8 cellular contexts compared by ENCODE assay signal in the genomic region with DNA sequence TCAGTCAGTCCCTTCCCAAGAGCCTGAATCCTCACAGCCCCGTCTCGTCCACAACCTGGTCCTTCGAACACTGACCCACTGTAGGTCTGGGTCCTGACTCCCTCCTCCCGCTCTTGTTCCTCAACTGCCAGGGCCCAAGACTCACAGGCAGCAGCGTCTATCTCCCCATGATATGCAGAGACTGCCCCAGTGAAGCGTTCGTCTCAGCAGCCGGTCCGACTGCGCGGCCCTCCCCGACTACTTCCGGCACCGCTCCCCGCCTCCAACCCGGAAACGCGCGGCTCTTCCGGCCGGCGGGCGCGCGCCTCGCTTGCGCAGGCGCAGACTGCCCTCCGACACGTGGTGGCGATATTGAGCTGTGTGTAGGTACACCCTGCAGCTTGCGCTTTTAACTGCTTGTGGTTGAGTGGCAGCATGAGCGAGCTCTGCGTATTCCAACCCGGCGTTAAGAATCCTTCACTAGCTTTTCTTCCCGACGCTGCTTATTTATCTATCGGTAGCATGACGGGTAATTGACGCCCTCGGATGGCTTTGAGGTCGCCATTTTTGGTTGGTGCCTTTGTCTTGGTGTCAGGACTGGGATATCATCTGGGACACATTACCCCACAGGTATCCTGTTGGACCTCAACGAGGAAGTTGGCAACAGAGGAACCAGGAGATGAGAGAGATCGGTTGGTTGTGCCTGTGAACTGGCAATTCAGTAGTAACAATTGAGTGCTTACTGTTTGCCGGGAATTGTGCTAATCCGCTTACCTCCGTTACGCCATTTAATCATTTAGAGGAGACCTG. TPM values are rescaled to one million over a fixed set of nuclear protein-coding genes. Genes with fewer than 3 reads are reported as not detected.
DNase-seq lines count a peak whose midpoint lies in the region; ATAC-seq and TF ChIP-seq lines count a peak whose summit lies in the region.

A gene with protein sequence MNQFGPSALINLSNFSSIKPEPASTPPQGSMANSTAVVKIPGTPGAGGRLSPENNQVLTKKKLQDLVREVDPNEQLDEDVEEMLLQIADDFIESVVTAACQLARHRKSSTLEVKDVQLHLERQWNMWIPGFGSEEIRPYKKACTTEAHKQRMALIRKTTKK (minus strand): TSS at position 221 of the 789 bp plus-strand sequence. CDS start 20,986 bp downstream, outside the sequence.

- peaks cover 6% of the 10 kb centered on the region for H3K79me2 ChIP-seq in neural cell (replicated peaks; ENCODE audit: insufficient read depth, low read length)

- TF ChIP-seq RAD21 in neural cell (conservative IDR thresholded peaks at IDR 0.05), result peak; percentile 68

- DNase-seq in ELR (ENCODE audit: low read depth), result peak; percentile 94
- DNase-seq in H4 (ENCODE audit: low spot score), result peak; percentile 92
- peak; percentile 96 for DNase-seq in LoVo (ENCODE audit: low spot score)
- DNase-seq in RWPE2 (ENCODE audit: low spot score), result peak; percentile 87
- DNase-seq in activated T-helper 9 cell treated with anti-CD3 and anti-CD28 coated beads, Interleukin-2, amount 50 U/mL, for 16 hours (ENCODE audit: low read depth), result peak; percentile 88
- peak; percentile 95 for DNase-seq in fibroblast of the aortic adventitia (ENCODE audit: low read depth)
- peak; percentile 94 for DNase-seq in stomach

- peak; percentile 88 for ATAC-seq in RWPE2 (ENCODE audit: low read depth)

- peak within 1 kb of the TSS; percentile 92 for H2AFZ ChIP-seq in neural cell (ENCODE audit: low read depth, low read length)

- intact Hi-C loops in stomach (cut with DNase I; ENCODE audit: low total_unique reads), result no loop called here

- H3F3A ChIP-seq in neural cell (ENCODE audit: insufficient read depth, low read length, poor library complexity, severe bottlenecking), result peaks cover 8% of the 10 kb centered on the region

- peak in 2 of 4 donors; percentile 87 to 95 for TF ChIP-seq POLR2A in stomach (IDR thresholded peaks at IDR 0.05)

- peak; percentile 87 for TF ChIP-seq EP300 in neural cell (conservative IDR thresholded peaks at IDR 0.05; ENCODE audit: poor library complexity, severe bottlenecking)
- peak; percentile 41 for TF ChIP-seq EP300 in stomach (IDR thresholded peaks at IDR 0.05)

- no peaks in the 10 kb centered on the region for H3K9me2 ChIP-seq in neural cell (ENCODE audit: insufficient read depth, low read length)

- peak within 1 kb of the TSS; percentile 81 for H3K4me2 ChIP-seq in neural cell (ENCODE audit: low read length)

- H3K9me3 ChIP-seq in RWPE2 (ENCODE audit: severe bottlenecking) (no peaks in the 10 kb centered on the region), neural cell (ENCODE audit: low read length) (no peaks in the 10 kb centered on the region), stomach (no peaks in the 10 kb centered on the region)

- peak within 1 kb of the TSS; percentile 84 for H3K9ac ChIP-seq in neural cell (ENCODE audit: low read length)

- H3K36me3 ChIP-seq in RWPE2 (ENCODE audit: low read depth) (peaks cover 6% of the 10 kb centered on the region), neural cell (ENCODE audit: insufficient read depth, low read length) (no peaks in the 10 kb centered on the region), stomach (no peaks in the 10 kb centered on the region)

- no peaks in the 10 kb centered on the region for H3K27me3 ChIP-seq in RWPE2 (ENCODE audit: insufficient read depth, poor library complexity, severe bottlenecking)
- no peaks in the 10 kb centered on the region for H3K27me3 ChIP-seq in neural cell (ENCODE audit: insufficient read depth, low read depth, low read length)
- H3K27me3 ChIP-seq in stomach, result no peaks in the 10 kb centered on the region

- peak; percentile 48 for TF ChIP-seq CTCF in RWPE2 (IDR thresholded peaks at IDR 0.05; ENCODE audit: poor library complexity, severe bottlenecking)
- no peak for TF ChIP-seq CTCF in fibroblast of the aortic adventitia (IDR thresholded peaks at IDR 0.05; ENCODE audit: insufficient read depth, low read length)
- peak; percentile 69 for TF ChIP-seq CTCF in neural cell (IDR thresholded peaks at IDR 0.05; ENCODE audit: poor library complexity, severe bottlenecking)
- peak in 4 of 7 experiments; percentile 14 to 40 (median 23) for TF ChIP-seq CTCF in stomach (IDR thresholded peaks at IDR 0.05)

- no peaks in the 10 kb centered on the region for H4K20me1 ChIP-seq in neural cell (ENCODE audit: insufficient read depth)

- WGBS in stomach, 5 donors, result 0 to 3% (median 0%) methylated on average over 19 to 49 of the region's 49 CpGs

- H3K4me1 ChIP-seq in RWPE2 (ENCODE audit: insufficient read depth, poor library complexity, severe bottlenecking), result peaks cover 3% of the 10 kb centered on the region
- peaks cover 19 to 56% (median 46%) of the 10 kb centered on the region in 4 donors for H3K4me1 ChIP-seq in stomach

- H3K4me3 ChIP-seq in RWPE2 (ENCODE audit: severe bottlenecking), result peak within 1 kb of the TSS; percentile 64
- peak within 1 kb of the TSS; percentile 97 for H3K4me3 ChIP-seq in fibroblast of the aortic adventitia (ENCODE audit: low read depth, low read length)
- peak within 1 kb of the TSS; percentile 79 for H3K4me3 ChIP-seq in neural cell (ENCODE audit: low read length)
- peak within 1 kb of the TSS; percentile 64 to 80 (median 74) for H3K4me3 ChIP-seq in stomach

- peak within 1 kb of the TSS; percentile 84 for H3K27ac ChIP-seq in RWPE2 (ENCODE audit: poor library complexity, severe bottlenecking)
- H3K27ac ChIP-seq in neural cell (ENCODE audit: low read length), result peak within 1 kb of the TSS; percentile 93
- peak within 1 kb of the TSS; percentile 88 to 95 (median 93) for H3K27ac ChIP-seq in stomach

TF ChIP-seq in neural cell, 6 proteins besides CTCF, POLR2A, EP300 and RAD21:
- peak; percentile 91 for TF ChIP-seq TAF1 (IDR thresholded peaks at IDR 0.05; ENCODE audit: low read depth)
- TF ChIP-seq, protein P1, sequence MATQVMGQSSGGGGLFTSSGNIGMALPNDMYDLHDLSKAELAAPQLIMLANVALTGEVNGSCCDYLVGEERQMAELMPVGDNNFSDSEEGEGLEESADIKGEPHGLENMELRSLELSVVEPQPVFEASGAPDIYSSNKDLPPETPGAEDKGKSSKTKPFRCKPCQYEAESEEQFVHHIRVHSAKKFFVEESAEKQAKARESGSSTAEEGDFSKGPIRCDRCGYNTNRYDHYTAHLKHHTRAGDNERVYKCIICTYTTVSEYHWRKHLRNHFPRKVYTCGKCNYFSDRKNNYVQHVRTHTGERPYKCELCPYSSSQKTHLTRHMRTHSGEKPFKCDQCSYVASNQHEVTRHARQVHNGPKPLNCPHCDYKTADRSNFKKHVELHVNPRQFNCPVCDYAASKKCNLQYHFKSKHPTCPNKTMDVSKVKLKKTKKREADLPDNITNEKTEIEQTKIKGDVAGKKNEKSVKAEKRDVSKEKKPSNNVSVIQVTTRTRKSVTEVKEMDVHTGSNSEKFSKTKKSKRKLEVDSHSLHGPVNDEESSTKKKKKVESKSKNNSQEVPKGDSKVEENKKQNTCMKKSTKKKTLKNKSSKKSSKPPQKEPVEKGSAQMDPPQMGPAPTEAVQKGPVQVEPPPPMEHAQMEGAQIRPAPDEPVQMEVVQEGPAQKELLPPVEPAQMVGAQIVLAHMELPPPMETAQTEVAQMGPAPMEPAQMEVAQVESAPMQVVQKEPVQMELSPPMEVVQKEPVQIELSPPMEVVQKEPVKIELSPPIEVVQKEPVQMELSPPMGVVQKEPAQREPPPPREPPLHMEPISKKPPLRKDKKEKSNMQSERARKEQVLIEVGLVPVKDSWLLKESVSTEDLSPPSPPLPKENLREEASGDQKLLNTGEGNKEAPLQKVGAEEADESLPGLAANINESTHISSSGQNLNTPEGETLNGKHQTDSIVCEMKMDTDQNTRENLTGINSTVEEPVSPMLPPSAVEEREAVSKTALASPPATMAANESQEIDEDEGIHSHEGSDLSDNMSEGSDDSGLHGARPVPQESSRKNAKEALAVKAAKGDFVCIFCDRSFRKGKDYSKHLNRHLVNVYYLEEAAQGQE (IDR thresholded peaks at IDR 0.05; ENCODE audit: borderline replicate concordance), result peak; percentile 88
- TF ChIP-seq EZH2 (IDR thresholded peaks at IDR 0.05; ENCODE audit: borderline replicate concordance, insufficient read depth, low read length, poor library complexity, severe bottlenecking), result no peak
- TF ChIP-seq MXI1 (conservative IDR thresholded peaks at IDR 0.05; ENCODE audit: poor library complexity, severe bottlenecking), result peak; percentile 92
- TF ChIP-seq POLR2AphosphoS5 (IDR thresholded peaks at IDR 0.05), result peak; percentile 95
- TF ChIP-seq SMC3 (conservative IDR thresholded peaks at IDR 0.05; ENCODE audit: poor library complexity), result peak; percentile 57

RNA-seq across cellular contexts. Expression of the gene that starts here (rescaled TPM):
- 32.9 and 44.9 TPM in 2 replicates for total RNA-seq in H4 (2014; rRNA removed; shearing (Covaris generic))
- 26.2 and 36.0 TPM in 2 replicates for total RNA-seq in fibroblast of the aortic adventitia (ENCODE audit: low replicate concordance)
- polyA plus RNA-seq in neural cell, result 49.0 and 59.3 TPM in 2 replicates
- polyA minus RNA-seq in neural cell, result 22.6 TPM in 2 replicates
- 10 to 100 TPM in 3 of 5 donors, 1 to 10 TPM in 2; 1.8 to 31.2 (median 13.6) TPM for total RNA-seq in stomach
- 10 to 100 TPM; 18.4 to 26.2 (median 25.8) TPM for polyA plus RNA-seq in stomach

Comparison
In these comparisons a context has a peak if more than half of its experiments do, and no peak if none do; other contexts are left out.
1. Peak in every context shown above with its lines: DNase-seq, ATAC-seq, H3K4me3 ChIP-seq and H3K27ac ChIP-seq.